In genomic region chr3:49460188-49460885, GRCh38 we compare ENCODE assay signal across 1 cellular context.
TF ChIP-seq lines count a peak whose summit lies in the region.

No MANE protein-coding gene starts in this region.

TF ChIP-seq in IMR-90, 13 proteins besides CTCF, POLR2A, EP300 and RAD21:
- TF ChIP-seq NFE2L2 (IDR thresholded peaks at IDR 0.05; ENCODE audit: low read depth, low read length) (no peak), FOS (IDR thresholded peaks at IDR 0.05; ENCODE audit: low read depth, low read length) (no peak), BHLHE40 (IDR thresholded peaks at IDR 0.05; ENCODE audit: low read depth, low read length) (no peak), RFX5 (IDR thresholded peaks at IDR 0.05; ENCODE audit: low read depth, low read length) (no peak), MAZ (IDR thresholded peaks at IDR 0.05; ENCODE audit: borderline replicate concordance, low read depth, low read length) (no peak), CHD1 (IDR thresholded peaks at IDR 0.05; ENCODE audit: low read depth, low read length) (no peak), CEBPB (IDR thresholded peaks at IDR 0.05; ENCODE audit: low read depth, low read length) (no peak), ELK1 (IDR thresholded peaks at IDR 0.05; ENCODE audit: borderline replicate concordance, low read depth, low read length) (no peak)
TF ChIP-seq in IMR-90: peak in this region for 0.
